In genomic region chr1:183870351-183871077, GRCh38 we compare ENCODE assay signal across 9 cellular contexts.
DNase-seq lines count a peak whose midpoint lies in the region; ATAC-seq and TF ChIP-seq lines count a peak whose summit lies in the region.
"Had no signal": no experiment of that assay in that cellular context is flagged by ENCODE, and none has a peak within 500 bp of the region (broad histone marks: within the 10 kb centered on the region; RNA-seq: fewer than 3 reads in every experiment).

No MANE protein-coding gene starts in this region.

- peak in 2 of 4 donors; percentile 26 to 50 for ATAC-seq in heart left ventricle
- peak; percentile 75 for ATAC-seq in sciatic nerve
- no peak for ATAC-seq in HG02884 (IDR thresholded peaks at IDR 0.05; ENCODE audit: unreplicated experiment)

- DNase-seq in EH (ENCODE audit: low read depth) = peak; percentile 39
- peak; percentile 26 for DNase-seq in astrocyte of the hippocampus (ENCODE audit: low read depth, low spot score)
- DNase-seq in heart left ventricle = peak; percentile 56 to 78 (median 75)
- peak; percentile 84 for DNase-seq in sciatic nerve (ENCODE audit: low spot score)
- no peak for DNase-seq in 8988T
- DNase-seq in coronary artery (ENCODE audit: low spot score) = no peak
- no peak for DNase-seq in activated effector memory CD4-positive, alpha-beta T cell treated with Interleukin-2 at 50 U/mL for 16 hours
- DNase-seq: activated CD8-positive, alpha-beta memory T cell treated with anti-CD3 and anti-CD28 coated beads for 24 hours had no signal

- no peak for TF ChIP-seq POLR2A in heart left ventricle (IDR thresholded peaks at IDR 0.05)

- peaks cover 0 to 21% (median 12%) of the 10 kb centered on the region in 9 donors for H3K36me3 ChIP-seq in heart left ventricle

- intact Hi-C loops in heart left ventricle (cut with DNase I) (loop anchor here in 3 of 10 donors (5.0 to 10.0 kb wide), 3 partner anchors 56 to 66 kb away; partner anchors contain the start of gene RGL1 (in 2 of the 3)), sciatic nerve (cut with DNase I) (no loop called here)

- H3K27ac ChIP-seq in heart left ventricle (peak overlapping the region; percentile 28 to 84 (median 80)), coronary artery (peak overlapping the region in 1 of 2 donors; percentile 82)

- H3K4me3 ChIP-seq in heart left ventricle (no peak overlapping the region), coronary artery (no peak overlapping the region)

- peaks cover 10 to 77% (median 49%) of the 10 kb centered on the region in 12 donors for H3K4me1 ChIP-seq in heart left ventricle

- H3K27me3 ChIP-seq in heart left ventricle = no peaks in the 10 kb centered on the region

- TF ChIP-seq CTCF in heart left ventricle (IDR thresholded peaks at IDR 0.05) (no peak), coronary artery (IDR thresholded peaks at IDR 0.05) (no peak)

- 47 to 56% (median 51%) methylated on average over 4 to 14 of the region's 15 CpGs for WGBS in heart left ventricle, 4 donors

- H3K9me3 ChIP-seq in heart left ventricle = no peaks in the 10 kb centered on the region

Comparison
In these comparisons a context has a peak if more than half of its experiments do, and no peak if none do; other contexts are left out.
1. DNase-seq: peak in EH (single experiment), astrocyte of the hippocampus (single experiment), heart left ventricle (5 of 5) and sciatic nerve (single experiment); none in 8988T (single experiment), coronary artery (single experiment) and activated effector memory CD4-positive, alpha-beta T cell treated with Interleukin-2 at 50 U/mL for 16 hours (single experiment).